ENCODE assay signal across 36 cellular contexts in genomic region chr3:79930196-79930595, GRCh38.
"Had no signal": no experiment of that assay in that cellular context is flagged by ENCODE, and none has a peak within 500 bp of the region (broad histone marks: within the 10 kb centered on the region; RNA-seq: fewer than 3 reads in every experiment).

No MANE protein-coding gene starts in this region.

- DNase-seq: activated B cell treated with CpG ODN at 0.5 μM for 24 hours; activated CD4-positive, alpha-beta memory T cell treated with anti-CD3 and anti-CD28 coated beads for 36 hours; activated CD4-positive, alpha-beta T cell treated with anti-CD3 and anti-CD28 coated beads for 4 hours; activated CD4-positive, alpha-beta T cell treated with anti-CD3 and anti-CD28 coated beads, Interleukin-2, amount 50 U/mL, for 1 hour; activated CD4-positive, CD25-positive, alpha-beta regulatory T cell treated with anti-CD3 and anti-CD28 coated beads, Interleukin-2, amount 50 U/mL, for 72 hours; activated CD8-positive, alpha-beta memory T cell treated with anti-CD3 and anti-CD28 coated beads, Interleukin-2, amount 50 U/mL, for 4 hours; activated gamma-delta T cell treated with Interleukin-2 at 50 U/mL for 16 hours; activated naive CD4-positive, alpha-beta T cell treated with anti-CD3 and anti-CD28 coated beads for 36 hours; activated T-cell treated with anti-CD3 and anti-CD28 coated beads for 4 hours; activated T-cell treated with anti-CD3 and anti-CD28 coated beads, Interleukin-2, amount 50 U/mL, for 4 hours; adrenal gland; body of pancreas; IMR-90; Karpas-422; KBM-7; NCI-H1105; NCI-H1417 treated with DMSO at 0.1 percent for 48 hours; NCI-H1930; NCI-H2107; NCI-H2171 treated with DMSO at 0.1 percent for 48 hours; NCI-H2227 treated with DMSO at 0.1 percent for 48 hours; NCI-H446; NCI-H510A treated with DMSO at 0.1 percent for 48 hours; NCI-H526 treated with DMSO at 0.1 percent for 48 hours; NCI-H774; NK-92 treated with Interleukin-12 subunit alpha and Interleukin-12 subunit beta, amount 100 ng/mL, for 24 hours; PC-3; Peyer's patch; SIG-M5; SW 1271; T1000 had no signal

- H3K27me3 Mint-ChIP-seq: activated B cell treated with CpG ODN at 0.5 μM for 24 hours; activated CD4-positive, alpha-beta memory T cell treated with anti-CD3 and anti-CD28 coated beads for 36 hours had no signal

- H3K36me3 Mint-ChIP-seq: activated CD4-positive, alpha-beta memory T cell treated with anti-CD3 and anti-CD28 coated beads for 36 hours; activated naive CD4-positive, alpha-beta T cell treated with anti-CD3 and anti-CD28 coated beads, Interleukin-2, amount 50 U/mL, for 72 hours had no signal

- H3K9me3 ChIP-seq: adrenal gland, body of pancreas, breast epithelium, Peyer's patch had no signal

- H3K27ac ChIP-seq: adrenal gland, body of pancreas, breast epithelium, Peyer's patch, RWPE1 had no signal

- H3K4me3 ChIP-seq: adrenal gland, body of pancreas, breast epithelium, Peyer's patch had no signal

- H3K9me3 Mint-ChIP-seq: activated B cell treated with CpG ODN at 0.5 μM for 24 hours; activated T-helper 1 cell treated with anti-CD3 and anti-CD28 coated beads, Interleukin-12 subunit alpha, Interleukin-12 subunit beta, Interleukin-2, Interleukin-4 antibody, amounts not matched to agents 30 ng/mL and 10 ng/mL and 1 ng/mL, durations not matched to agents 14 hours and 24 hours and 36 hours had no signal

- H3K4me1 ChIP-seq: adrenal gland, body of pancreas, breast epithelium, Peyer's patch had no signal

- H3K27ac Mint-ChIP-seq: activated B cell treated with CpG ODN at 0.5 μM for 24 hours; activated CD4-positive, alpha-beta memory T cell treated with anti-CD3 and anti-CD28 coated beads for 36 hours; activated naive CD4-positive, alpha-beta T cell treated with anti-CD3 and anti-CD28 coated beads for 36 hours; activated naive CD4-positive, alpha-beta T cell treated with anti-CD3 and anti-CD28 coated beads, Interleukin-2, amount 50 U/mL, for 72 hours; activated T-helper 1 cell treated with anti-CD3 and anti-CD28 coated beads, Interleukin-12 subunit alpha, Interleukin-12 subunit beta, Interleukin-2, Interleukin-4 antibody, amounts not matched to agents 30 ng/mL and 10 ng/mL and 1 ng/mL, durations not matched to agents 14 hours and 24 hours and 36 hours had no signal

- H3K4me1 Mint-ChIP-seq: activated B cell treated with CpG ODN at 0.5 μM for 24 hours had no signal

- H3K4me3 Mint-ChIP-seq: activated B cell treated with CpG ODN at 0.5 μM for 24 hours; activated CD4-positive, alpha-beta memory T cell treated with anti-CD3 and anti-CD28 coated beads for 36 hours; activated naive CD4-positive, alpha-beta T cell treated with anti-CD3 and anti-CD28 coated beads for 36 hours; activated T-cell treated with anti-CD3 and anti-CD28 coated beads, Interleukin-2, amount 50 U/mL, for 4 hours; activated T-helper 1 cell treated with anti-CD3 and anti-CD28 coated beads, Interleukin-12 subunit alpha, Interleukin-12 subunit beta, Interleukin-2, Interleukin-4 antibody, amounts not matched to agents 30 ng/mL and 10 ng/mL and 1 ng/mL, durations not matched to agents 14 hours and 24 hours and 36 hours had no signal

- H3K36me3 ChIP-seq: adrenal gland, breast epithelium, Peyer's patch had no signal

- FAIRE-seq: astrocyte had no signal

- H3K27me3 ChIP-seq: adrenal gland, body of pancreas, breast epithelium, Peyer's patch had no signal
